In genomic region chr5:82396871-82397514, GRCh38 we compare ENCODE assay signal across 1 cellular context.
TF ChIP-seq lines count a peak whose summit lies in the region.

No MANE protein-coding gene starts in this region.

TF ChIP-seq in HepG2, 621 proteins besides CTCF, POLR2A, EP300 and RAD21 (continued from another document):
- TF ChIP-seq AHDC1 (CRISPR knock-in tag; IDR thresholded peaks at IDR 0.05; ENCODE audit: borderline replicate concordance) (peak; percentile 82; the same call in 1 of the 2 replicates), ZNF547 (CRISPR knock-in tag; IDR thresholded peaks at IDR 0.05) (no peak), ZNF607 (CRISPR knock-in tag; IDR thresholded peaks at IDR 0.05; ENCODE audit: borderline replicate concordance) (no peak), ZFP82 (CRISPR knock-in tag; IDR thresholded peaks at IDR 0.05; ENCODE audit: borderline replicate concordance) (no peak), HMG20A (CRISPR knock-in tag; IDR thresholded peaks at IDR 0.05; ENCODE audit: borderline replicate concordance) (peak; percentile 76), SNRNP70 (IDR thresholded peaks at IDR 0.05; ENCODE audit: low read depth, low read length) (no peak), ZNF577 (CRISPR knock-in tag; IDR thresholded peaks at IDR 0.05; ENCODE audit: borderline replicate concordance, low read depth) (no peak), ELF4 (CRISPR knock-in tag; IDR thresholded peaks at IDR 0.05; ENCODE audit: borderline replicate concordance) (no peak), THYN1 (CRISPR knock-in tag; IDR thresholded peaks at IDR 0.05; ENCODE audit: borderline replicate concordance, low read depth) (no peak), SAP130 (CRISPR knock-in tag; IDR thresholded peaks at IDR 0.05; ENCODE audit: low read depth) (peak; percentile 65), GLI4 (CRISPR knock-in tag; IDR thresholded peaks at IDR 0.05; ENCODE audit: borderline replicate concordance) (no peak), TRIM22 (IDR thresholded peaks at IDR 0.05) (no peak), ZNF672 (CRISPR knock-in tag; IDR thresholded peaks at IDR 0.05) (no peak), NR0B2 (CRISPR knock-in tag; IDR thresholded peaks at IDR 0.05) (no peak), ZNF777 (CRISPR knock-in tag; IDR thresholded peaks at IDR 0.05) (no peak), NCOA2 (CRISPR knock-in tag; IDR thresholded peaks at IDR 0.05) (peak; percentile 60; the same call in 1 of the 2 replicates), HOXA3 (CRISPR knock-in tag; IDR thresholded peaks at IDR 0.05) (peak; percentile 49; the same call in 1 of the 2 replicates), THAP11 (CRISPR knock-in tag; IDR thresholded peaks at IDR 0.05) (peak; percentile 55), ZNF576 (CRISPR knock-in tag; IDR thresholded peaks at IDR 0.05) (no peak), TCF7 (IDR thresholded peaks at IDR 0.05; ENCODE audit: low read depth) (no peak; the same call in 1 of the 2 replicates), ZNF12 (CRISPR knock-in tag; IDR thresholded peaks at IDR 0.05) (peak; percentile 66; the same call in 1 of the 2 replicates), SKI (IDR thresholded peaks at IDR 0.05; ENCODE audit: partially characterized antibody) (peak; percentile 88), ZBTB7B (CRISPR knock-in tag; IDR thresholded peaks at IDR 0.05) (no peak), ZBTB7A (CRISPR knock-in tag; IDR thresholded peaks at IDR 0.05) (no peak)
- TF ChIP-seq, protein P1, sequence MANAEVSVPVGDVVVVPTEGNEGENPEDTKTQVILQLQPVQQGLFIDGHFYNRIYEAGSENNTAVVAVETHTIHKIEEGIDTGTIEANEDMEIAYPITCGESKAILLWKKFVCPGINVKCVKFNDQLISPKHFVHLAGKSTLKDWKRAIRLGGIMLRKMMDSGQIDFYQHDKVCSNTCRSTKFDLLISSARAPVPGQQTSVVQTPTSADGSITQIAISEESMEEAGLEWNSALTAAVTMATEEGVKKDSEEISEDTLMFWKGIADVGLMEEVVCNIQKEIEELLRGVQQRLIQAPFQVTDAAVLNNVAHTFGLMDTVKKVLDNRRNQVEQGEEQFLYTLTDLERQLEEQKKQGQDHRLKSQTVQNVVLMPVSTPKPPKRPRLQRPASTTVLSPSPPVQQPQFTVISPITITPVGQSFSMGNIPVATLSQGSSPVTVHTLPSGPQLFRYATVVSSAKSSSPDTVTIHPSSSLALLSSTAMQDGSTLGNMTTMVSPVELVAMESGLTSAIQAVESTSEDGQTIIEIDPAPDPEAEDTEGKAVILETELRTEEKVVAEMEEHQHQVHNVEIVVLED (CRISPR knock-in tag; IDR thresholded peaks at IDR 0.05; ENCODE audit: borderline replicate concordance) = no peak
- TF ChIP-seq, protein P2, sequence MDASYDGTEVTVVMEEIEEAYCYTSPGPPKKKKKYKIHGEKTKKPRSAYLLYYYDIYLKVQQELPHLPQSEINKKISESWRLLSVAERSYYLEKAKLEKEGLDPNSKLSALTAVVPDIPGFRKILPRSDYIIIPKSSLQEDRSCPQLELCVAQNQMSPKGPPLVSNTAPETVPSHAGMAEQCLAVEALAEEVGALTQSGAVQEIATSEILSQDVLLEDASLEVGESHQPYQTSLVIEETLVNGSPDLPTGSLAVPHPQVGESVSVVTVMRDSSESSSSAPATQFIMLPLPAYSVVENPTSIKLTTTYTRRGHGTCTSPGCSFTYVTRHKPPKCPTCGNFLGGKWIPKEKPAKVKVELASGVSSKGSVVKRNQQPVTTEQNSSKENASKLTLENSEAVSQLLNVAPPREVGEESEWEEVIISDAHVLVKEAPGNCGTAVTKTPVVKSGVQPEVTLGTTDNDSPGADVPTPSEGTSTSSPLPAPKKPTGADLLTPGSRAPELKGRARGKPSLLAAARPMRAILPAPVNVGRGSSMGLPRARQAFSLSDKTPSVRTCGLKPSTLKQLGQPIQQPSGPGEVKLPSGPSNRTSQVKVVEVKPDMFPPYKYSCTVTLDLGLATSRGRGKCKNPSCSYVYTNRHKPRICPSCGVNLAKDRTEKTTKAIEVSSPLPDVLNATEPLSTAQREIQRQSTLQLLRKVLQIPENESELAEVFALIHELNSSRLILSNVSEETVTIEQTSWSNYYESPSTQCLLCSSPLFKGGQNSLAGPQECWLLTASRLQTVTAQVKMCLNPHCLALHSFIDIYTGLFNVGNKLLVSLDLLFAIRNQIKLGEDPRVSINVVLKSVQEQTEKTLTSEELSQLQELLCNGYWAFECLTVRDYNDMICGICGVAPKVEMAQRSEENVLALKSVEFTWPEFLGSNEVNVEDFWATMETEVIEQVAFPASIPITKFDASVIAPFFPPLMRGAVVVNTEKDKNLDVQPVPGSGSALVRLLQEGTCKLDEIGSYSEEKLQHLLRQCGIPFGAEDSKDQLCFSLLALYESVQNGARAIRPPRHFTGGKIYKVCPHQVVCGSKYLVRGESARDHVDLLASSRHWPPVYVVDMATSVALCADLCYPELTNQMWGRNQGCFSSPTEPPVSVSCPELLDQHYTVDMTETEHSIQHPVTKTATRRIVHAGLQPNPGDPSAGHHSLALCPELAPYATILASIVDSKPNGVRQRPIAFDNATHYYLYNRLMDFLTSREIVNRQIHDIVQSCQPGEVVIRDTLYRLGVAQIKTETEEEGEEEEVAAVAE (CRISPR knock-in tag; IDR thresholded peaks at IDR 0.05; ENCODE audit: borderline replicate concordance) = 0 out of 2 replicates have a peak, but pooled peaks have one; percentile 45
- TF ChIP-seq, protein P3, sequence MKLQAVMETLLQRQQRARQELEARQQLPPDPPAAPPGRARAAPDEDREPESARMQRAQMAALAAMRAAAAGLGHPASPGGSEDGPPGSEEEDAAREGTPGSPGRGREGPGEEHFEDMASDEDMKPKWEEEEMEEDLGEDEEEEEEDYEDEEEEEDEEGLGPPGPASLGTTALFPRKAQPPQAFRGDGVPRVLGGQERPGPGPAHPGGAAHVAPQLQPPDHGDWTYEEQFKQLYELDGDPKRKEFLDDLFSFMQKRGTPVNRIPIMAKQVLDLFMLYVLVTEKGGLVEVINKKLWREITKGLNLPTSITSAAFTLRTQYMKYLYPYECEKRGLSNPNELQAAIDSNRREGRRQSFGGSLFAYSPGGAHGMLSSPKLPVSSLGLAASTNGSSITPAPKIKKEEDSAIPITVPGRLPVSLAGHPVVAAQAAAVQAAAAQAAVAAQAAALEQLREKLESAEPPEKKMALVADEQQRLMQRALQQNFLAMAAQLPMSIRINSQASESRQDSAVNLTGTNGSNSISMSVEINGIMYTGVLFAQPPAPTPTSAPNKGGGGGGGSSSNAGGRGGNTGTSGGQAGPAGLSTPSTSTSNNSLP (IDR thresholded peaks at IDR 0.05; ENCODE audit: low read depth, low read length) = peak; percentile 43; the same call in 1 of the 2 replicates
- TF ChIP-seq, protein P4, sequence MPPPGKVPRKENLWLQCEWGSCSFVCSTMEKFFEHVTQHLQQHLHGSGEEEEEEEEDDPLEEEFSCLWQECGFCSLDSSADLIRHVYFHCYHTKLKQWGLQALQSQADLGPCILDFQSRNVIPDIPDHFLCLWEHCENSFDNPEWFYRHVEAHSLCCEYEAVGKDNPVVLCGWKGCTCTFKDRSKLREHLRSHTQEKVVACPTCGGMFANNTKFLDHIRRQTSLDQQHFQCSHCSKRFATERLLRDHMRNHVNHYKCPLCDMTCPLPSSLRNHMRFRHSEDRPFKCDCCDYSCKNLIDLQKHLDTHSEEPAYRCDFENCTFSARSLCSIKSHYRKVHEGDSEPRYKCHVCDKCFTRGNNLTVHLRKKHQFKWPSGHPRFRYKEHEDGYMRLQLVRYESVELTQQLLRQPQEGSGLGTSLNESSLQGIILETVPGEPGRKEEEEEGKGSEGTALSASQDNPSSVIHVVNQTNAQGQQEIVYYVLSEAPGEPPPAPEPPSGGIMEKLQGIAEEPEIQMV (CRISPR knock-in tag; IDR thresholded peaks at IDR 0.05; ENCODE audit: low read depth) = no peak
- TF ChIP-seq, protein P5, sequence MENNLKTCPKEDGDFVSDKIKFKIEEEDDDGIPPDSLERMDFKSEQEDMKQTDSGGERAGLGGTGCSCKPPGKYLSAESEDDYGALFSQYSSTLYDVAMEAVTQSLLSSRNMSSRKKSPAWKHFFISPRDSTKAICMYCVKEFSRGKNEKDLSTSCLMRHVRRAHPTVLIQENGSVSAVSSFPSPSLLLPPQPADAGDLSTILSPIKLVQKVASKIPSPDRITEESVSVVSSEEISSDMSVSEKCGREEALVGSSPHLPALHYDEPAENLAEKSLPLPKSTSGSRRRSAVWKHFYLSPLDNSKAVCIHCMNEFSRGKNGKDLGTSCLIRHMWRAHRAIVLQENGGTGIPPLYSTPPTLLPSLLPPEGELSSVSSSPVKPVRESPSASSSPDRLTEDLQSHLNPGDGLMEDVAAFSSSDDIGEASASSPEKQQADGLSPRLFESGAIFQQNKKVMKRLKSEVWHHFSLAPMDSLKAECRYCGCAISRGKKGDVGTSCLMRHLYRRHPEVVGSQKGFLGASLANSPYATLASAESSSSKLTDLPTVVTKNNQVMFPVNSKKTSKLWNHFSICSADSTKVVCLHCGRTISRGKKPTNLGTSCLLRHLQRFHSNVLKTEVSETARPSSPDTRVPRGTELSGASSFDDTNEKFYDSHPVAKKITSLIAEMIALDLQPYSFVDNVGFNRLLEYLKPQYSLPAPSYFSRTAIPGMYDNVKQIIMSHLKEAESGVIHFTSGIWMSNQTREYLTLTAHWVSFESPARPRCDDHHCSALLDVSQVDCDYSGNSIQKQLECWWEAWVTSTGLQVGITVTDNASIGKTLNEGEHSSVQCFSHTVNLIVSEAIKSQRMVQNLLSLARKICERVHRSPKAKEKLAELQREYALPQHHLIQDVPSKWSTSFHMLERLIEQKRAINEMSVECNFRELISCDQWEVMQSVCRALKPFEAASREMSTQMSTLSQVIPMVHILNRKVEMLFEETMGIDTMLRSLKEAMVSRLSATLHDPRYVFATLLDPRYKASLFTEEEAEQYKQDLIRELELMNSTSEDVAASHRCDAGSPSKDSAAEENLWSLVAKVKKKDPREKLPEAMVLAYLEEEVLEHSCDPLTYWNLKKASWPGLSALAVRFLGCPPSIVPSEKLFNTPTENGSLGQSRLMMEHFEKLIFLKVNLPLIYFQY (CRISPR knock-in tag; IDR thresholded peaks at IDR 0.05; ENCODE audit: borderline replicate concordance) = no peak
- TF ChIP-seq, protein P6, sequence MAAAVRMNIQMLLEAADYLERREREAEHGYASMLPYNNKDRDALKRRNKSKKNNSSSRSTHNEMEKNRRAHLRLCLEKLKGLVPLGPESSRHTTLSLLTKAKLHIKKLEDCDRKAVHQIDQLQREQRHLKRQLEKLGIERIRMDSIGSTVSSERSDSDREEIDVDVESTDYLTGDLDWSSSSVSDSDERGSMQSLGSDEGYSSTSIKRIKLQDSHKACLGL (CRISPR knock-in tag; IDR thresholded peaks at IDR 0.05) = no peak
